Comparison of ENCODE assay signal across 1 cellular context in genomic region chr4:8052160-8052691, GRCh38.
TF ChIP-seq lines count a peak whose summit lies in the region.

No MANE protein-coding gene starts in this region.

TF ChIP-seq in H1, 55 proteins besides CTCF, POLR2A, EP300 and RAD21:
- TF ChIP-seq POLR2AphosphoS5 (IDR thresholded peaks at IDR 0.05; ENCODE audit: low read depth, low read length), result no peak
- no peak for TF ChIP-seq SIN3A (conservative IDR thresholded peaks at IDR 0.05 in 1 of 2, IDR thresholded peaks at IDR 0.05 in 1 of 2; ENCODE audit: low read depth in 1 of 2, low read length in 2 of 2)
- TF ChIP-seq BCL11A (IDR thresholded peaks at IDR 0.05; ENCODE audit: low read depth in 2 of 2, low read length in 2 of 2), result no peak
- TF ChIP-seq CBX8 (IDR thresholded peaks at IDR 0.05; ENCODE audit: borderline replicate concordance, low read depth, low read length), result no peak
- no peak for TF ChIP-seq SUZ12 (IDR thresholded peaks at IDR 0.05; ENCODE audit: low read length)
- no peak for TF ChIP-seq GTF2F1 (IDR thresholded peaks at IDR 0.05; ENCODE audit: borderline replicate concordance, low read depth, low read length)
- no peak for TF ChIP-seq BRCA1 (IDR thresholded peaks at IDR 0.05; ENCODE audit: low read depth, low read length)
- TF ChIP-seq TAF1 (IDR thresholded peaks at IDR 0.05; ENCODE audit: low read depth, low read length), result no peak
- TF ChIP-seq KDM4A (IDR thresholded peaks at IDR 0.05; ENCODE audit: low read depth, low read length, severe bottlenecking), result no peak
- TF ChIP-seq NRF1 (IDR thresholded peaks at IDR 0.05; ENCODE audit: low read depth, low read length), result no peak
- no peak for TF ChIP-seq SIRT6 (IDR thresholded peaks at IDR 0.05; ENCODE audit: low read length)
- TF ChIP-seq CHD1 (IDR thresholded peaks at IDR 0.05; ENCODE audit: low read depth, low read length), result no peak
- TF ChIP-seq KDM1A (IDR thresholded peaks at IDR 0.05; ENCODE audit: borderline replicate concordance, low read length), result no peak
- no peak for TF ChIP-seq ZNF274 (IDR thresholded peaks at IDR 0.05; ENCODE audit: borderline replicate concordance, extremely low read depth, low read length)
- no peak for TF ChIP-seq HDAC2 (IDR thresholded peaks at IDR 0.05; ENCODE audit: borderline replicate concordance in 1 of 2, low read depth in 2 of 2, low read length in 2 of 2)
